Comparison of ENCODE assay signal across 1 cellular context in genomic region chr14:30518867-30519266, GRCh38.
TF ChIP-seq lines count a peak whose summit lies in the region.

No MANE protein-coding gene starts in this region.

TF ChIP-seq in HepG2, 621 proteins besides CTCF, POLR2A, EP300 and RAD21 (continued from another document):
- TF ChIP-seq MAFK (conservative IDR thresholded peaks at IDR 0.05 in 1 of 2, IDR thresholded peaks at IDR 0.05 in 1 of 2; ENCODE audit: low read length in 2 of 2) (peak; percentile 93 to 94), MAFF (IDR thresholded peaks at IDR 0.05; ENCODE audit: low read depth, low read length) (peak; percentile 91)
